Comparison of ENCODE assay signal across 15 cellular contexts in the genomic region with DNA sequence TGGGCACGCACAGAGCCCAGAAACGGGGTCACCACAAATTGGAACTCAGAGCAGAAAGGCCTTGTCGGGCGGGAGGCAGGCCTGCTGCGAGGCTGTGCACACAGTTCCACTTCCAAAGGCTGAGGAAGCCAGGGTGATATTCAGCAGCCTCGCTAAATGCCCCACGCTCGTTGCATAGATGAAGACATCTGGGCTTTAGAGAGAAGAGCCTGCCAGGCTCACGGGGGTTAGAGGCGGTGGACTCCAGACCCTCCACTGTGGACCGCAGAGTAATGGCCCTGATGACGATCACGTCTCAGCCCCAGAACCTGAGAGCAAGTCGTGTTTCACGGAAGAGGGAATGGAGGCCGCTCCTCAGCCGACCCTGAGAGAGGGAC.
DNase-seq lines count a peak whose midpoint lies in the region; ATAC-seq, FAIRE-seq and TF ChIP-seq lines count a peak whose summit lies in the region.
"Had no signal": no experiment of that assay in that cellular context is flagged by ENCODE, and none has a peak within 500 bp of the region (broad histone marks: within the 10 kb centered on the region; RNA-seq: fewer than 3 reads in every experiment).

No MANE protein-coding gene starts in this region.

- no peak for TF ChIP-seq RAD21 in HepG2 (CRISPR knock-in tag; IDR thresholded peaks at IDR 0.05)

- in situ Hi-C loops in HepG2 (cut with HindIII; ENCODE audit: extremely low pct_ligation_motif_present, low pct_unique_long_range_greater_than_20kb): no loop called here

- TF ChIP-seq EP300 in HepG2 (IDR thresholded peaks at IDR 0.05; ENCODE audit: low read depth in 2 of 2, low read length in 2 of 2): no peak
- TF ChIP-seq EP300 in HepG2 (CRISPR knock-in tag; IDR thresholded peaks at IDR 0.05; ENCODE audit: borderline replicate concordance): no peak

- 41% methylated on average over 12 of the region's 17 CpGs for WGBS in HepG2 (ENCODE audit: low lambda C conversion rate)
- 96% methylated on average over 4 of the region's 17 CpGs for WGBS in right lobe of liver (ENCODE audit: insufficient coverage, low coverage, low lambda C conversion rate, missing lambda C conversion rate)

- POLR2A ChIA-PET in HepG2 (lab: Yijun Ruan, JAX): no interaction called here

- no peaks in the 10 kb centered on the region for H3K36me3 Mint-ChIP-seq in activated T-helper 17 cell treated with anti-CD3 and anti-CD28 coated beads, Interleukin-2, amount 50 U/mL, for 72 hours (ENCODE audit: low read depth)
- peaks cover 12% of the 10 kb centered on the region for H3K36me3 Mint-ChIP-seq in glutamatergic neuron (ENCODE audit: unreplicated experiment)

- TF ChIP-seq CTCF in HepG2 (CRISPR knock-in tag; IDR thresholded peaks at IDR 0.05) (no peak), right lobe of liver (IDR thresholded peaks at IDR 0.05) (no peak), osteoblast (IDR thresholded peaks at IDR 0.05; ENCODE audit: extremely low read depth, low read depth, low read length) (no peak), left ventricle myocardium inferior (IDR thresholded peaks at IDR 0.05; ENCODE audit: borderline replicate concordance) (no peak), glutamatergic neuron (IDR thresholded peaks at IDR 0.05; ENCODE audit: partially characterized antibody, unreplicated experiment) (no peak)

- no peak overlapping the region for H3K27ac ChIP-seq in HepG2 (ENCODE audit: extremely low read length, insufficient read depth, low read length)
- no peak overlapping the region for H3K27ac ChIP-seq in right lobe of liver
- H3K27ac ChIP-seq in osteoblast (ENCODE audit: low read depth, low read length): no peak overlapping the region
- H3K27ac ChIP-seq in left ventricle myocardium inferior (replicated peaks): no peak overlapping the region

- H3K27ac Mint-ChIP-seq in activated T-helper 17 cell treated with anti-CD3 and anti-CD28 coated beads, Interleukin-2, amount 50 U/mL, for 72 hours: peak overlapping the region; percentile 58
- no peak overlapping the region for H3K27ac Mint-ChIP-seq in glutamatergic neuron (ENCODE audit: unreplicated experiment)
- H3K27ac Mint-ChIP-seq: B cell, GM23338 had no signal

- H3K9ac ChIP-seq in HepG2 (ENCODE audit: insufficient read depth, low read depth, low read length): no peak overlapping the region

- no peaks in the 10 kb centered on the region for H4K20me1 ChIP-seq in HepG2 (ENCODE audit: insufficient read depth, low read length)
- no peaks in the 10 kb centered on the region for H4K20me1 ChIP-seq in osteoblast (ENCODE audit: insufficient read depth, low read length)

- H3K9me3 Mint-ChIP-seq in activated T-helper 17 cell treated with anti-CD3 and anti-CD28 coated beads, Interleukin-2, amount 50 U/mL, for 72 hours: no peaks in the 10 kb centered on the region
- peaks cover 10% of the 10 kb centered on the region for H3K9me3 Mint-ChIP-seq in glutamatergic neuron (ENCODE audit: unreplicated experiment)

- TF ChIP-seq POLR2A in HepG2 (IDR thresholded peaks at IDR 0.05; ENCODE audit: insufficient read depth in 1 of 2, low read depth in 2 of 2, low read length in 2 of 2): no peak
- no peak for TF ChIP-seq POLR2A in right lobe of liver (IDR thresholded peaks at IDR 0.05)

- H2AFZ ChIP-seq in HepG2 (ENCODE audit: low read length) (no peak overlapping the region), osteoblast (ENCODE audit: low read length) (no peak overlapping the region)
- H2AFZ ChIP-seq: GM23338 had no signal

- FAIRE-seq in HepG2 (lab: Jason Lieb, UNC): no peak
- FAIRE-seq: HTR-8/SVneo, K562 had no signal

- DNase-seq in HepG2 (ENCODE audit: low spot score) (no peak), right lobe of liver (no peak), osteoblast (ENCODE audit: insufficient read length, low spot score, missing footprints) (peak; percentile 79), left ventricle myocardium inferior (no peak), mucosa of gallbladder (ENCODE audit: low spot score) (no peak), glutamatergic neuron (no peak), NCI-H1105 (lab: John Stamatoyannopoulos, UW) (no peak)
- DNase-seq: NCI-H1930, NCI-H2171 treated with DMSO at 0.1 percent for 48 hours, NCI-H774 had no signal

- H3K9me3 ChIP-seq in HepG2 (ENCODE audit: low read length) (no peaks in the 10 kb centered on the region), right lobe of liver (no peaks in the 10 kb centered on the region), osteoblast (ENCODE audit: low read depth, low read length) (no peaks in the 10 kb centered on the region), left ventricle myocardium inferior (replicated peaks) (no peaks in the 10 kb centered on the region)

- CTCF ChIA-PET in HepG2 (lab: Yijun Ruan, JAX; ENCODE audit: low intra/inter-chr PET ratio, low total read pairs): no interaction called here

- H3K27me3 ChIP-seq in HepG2 (ENCODE audit: control insufficient read depth in 1 of 2, insufficient read depth in 2 of 2, low read length in 2 of 2) (peaks cover 2 to 45% of the 10 kb centered on the region in 2 experiments; a peak in 4 of 5 replicates), right lobe of liver (no peaks in the 10 kb centered on the region), osteoblast (ENCODE audit: insufficient read depth, low read length) (no peaks in the 10 kb centered on the region), left ventricle myocardium inferior (ENCODE audit: low read depth) (peaks cover 17% of the 10 kb centered on the region)

- H3K4me1 ChIP-seq in HepG2 (ENCODE audit: insufficient read depth, low read length) (no peaks in the 10 kb centered on the region), right lobe of liver (no peaks in the 10 kb centered on the region), osteoblast (ENCODE audit: insufficient read depth, low read length) (no peaks in the 10 kb centered on the region), left ventricle myocardium inferior (no peaks in the 10 kb centered on the region)

- intact Hi-C loops in HepG2 (cut with micrococcal nuclease; ENCODE audit: unreplicated experiment) (no loop called here), right lobe of liver (cut with DNase I) (no loop called here), left ventricle myocardium inferior (cut with micrococcal nuclease) (no loop called here)

- no TSS peak for BruUV-seq in HepG2 (replicated peaks; lab: Mats Ljungman, UMichigan)

- H3K4me2 ChIP-seq in HepG2 (ENCODE audit: low read depth, low read length): no peak overlapping the region
- no peak overlapping the region for H3K4me2 ChIP-seq in osteoblast (ENCODE audit: insufficient read depth, low read length)
- H3K4me2 ChIP-seq: GM23338 had no signal

- H3K27me3 Mint-ChIP-seq in activated T-helper 17 cell treated with anti-CD3 and anti-CD28 coated beads, Interleukin-2, amount 50 U/mL, for 72 hours: no peaks in the 10 kb centered on the region
- peaks cover 10% of the 10 kb centered on the region for H3K27me3 Mint-ChIP-seq in glutamatergic neuron (ENCODE audit: unreplicated experiment)

- H3K4me1 Mint-ChIP-seq in activated T-helper 17 cell treated with anti-CD3 and anti-CD28 coated beads, Interleukin-2, amount 50 U/mL, for 72 hours: peaks cover 8% of the 10 kb centered on the region
- no peaks in the 10 kb centered on the region for H3K4me1 Mint-ChIP-seq in glutamatergic neuron (ENCODE audit: low read depth, unreplicated experiment)
- H3K4me1 Mint-ChIP-seq: B cell, GM23338 had no signal

- H3K79me2 ChIP-seq in HepG2 (ENCODE audit: insufficient read depth, low read length) (no peaks in the 10 kb centered on the region), osteoblast (ENCODE audit: insufficient read depth, low read length) (no peaks in the 10 kb centered on the region)

- no peak overlapping the region for H3K4me3 ChIP-seq in HepG2 (replicated peaks in 1 of 3; ENCODE audit: insufficient read depth in 1 of 3, low read depth in 2 of 3, low read length in 3 of 3)
- H3K4me3 ChIP-seq in right lobe of liver: no peak overlapping the region
- H3K4me3 ChIP-seq in osteoblast (ENCODE audit: insufficient read depth, low read length): no peak overlapping the region
- H3K4me3 ChIP-seq in left ventricle myocardium inferior: no peak overlapping the region
- H3K4me3 ChIP-seq: GM23338, K562 had no signal

- no peaks in the 10 kb centered on the region for H3K36me3 ChIP-seq in HepG2 (replicated peaks in 1 of 2; ENCODE audit: control insufficient read depth in 1 of 2, insufficient read depth in 2 of 2, low read length in 2 of 2)
- H3K36me3 ChIP-seq in right lobe of liver: no peaks in the 10 kb centered on the region
- no peaks in the 10 kb centered on the region for H3K36me3 ChIP-seq in osteoblast (ENCODE audit: insufficient read depth, low read length)
- H3K36me3 ChIP-seq in left ventricle myocardium inferior: no peaks in the 10 kb centered on the region

- peak overlapping the region; percentile 41 for H3K4me3 Mint-ChIP-seq in activated T-helper 17 cell treated with anti-CD3 and anti-CD28 coated beads, Interleukin-2, amount 50 U/mL, for 72 hours
- no peak overlapping the region for H3K4me3 Mint-ChIP-seq in glutamatergic neuron (ENCODE audit: unreplicated experiment)
- H3K4me3 Mint-ChIP-seq: B cell, GM23338 had no signal

- ATAC-seq in HepG2: peak; percentile 13; the same call in 1 of the 3 replicates
- ATAC-seq in right lobe of liver: no peak
- ATAC-seq in activated T-helper 17 cell treated with anti-CD3 and anti-CD28 coated beads, Interleukin-2, amount 50 U/mL, for 72 hours (replicated peaks): peak; percentile 18
- ATAC-seq: GM23338, K562 had no signal

TF ChIP-seq in HepG2, 621 proteins besides CTCF, POLR2A, EP300 and RAD21 (continues in another document):
- no peak for TF ChIP-seq ZBTB20 (CRISPR knock-in tag; IDR thresholded peaks at IDR 0.05; ENCODE audit: borderline replicate concordance, low read depth)
- TF ChIP-seq, protein P1, sequence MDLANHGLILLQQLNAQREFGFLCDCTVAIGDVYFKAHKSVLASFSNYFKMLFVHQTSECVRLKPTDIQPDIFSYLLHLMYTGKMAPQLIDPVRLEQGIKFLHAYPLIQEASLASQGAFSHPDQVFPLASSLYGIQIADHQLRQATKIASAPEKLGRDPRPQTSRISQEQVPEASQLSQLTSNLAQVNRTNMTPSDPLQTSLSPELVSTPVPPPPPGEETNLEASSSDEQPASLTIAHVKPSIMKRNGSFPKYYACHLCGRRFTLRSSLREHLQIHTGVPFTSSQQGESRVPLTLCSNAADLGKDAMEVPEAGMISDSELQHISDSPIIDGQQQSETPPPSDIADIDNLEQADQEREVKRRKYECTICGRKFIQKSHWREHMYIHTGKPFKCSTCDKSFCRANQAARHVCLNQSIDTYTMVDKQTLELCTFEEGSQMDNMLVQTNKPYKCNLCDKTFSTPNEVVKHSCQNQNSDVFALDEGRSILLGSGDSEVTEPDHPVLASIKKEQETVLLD (CRISPR knock-in tag; IDR thresholded peaks at IDR 0.05; ENCODE audit: low read depth): no peak
- no peak for TF ChIP-seq ZNF282 (IDR thresholded peaks at IDR 0.05; ENCODE audit: partially characterized antibody)
- no peak for TF ChIP-seq ZNF567 (CRISPR knock-in tag; IDR thresholded peaks at IDR 0.05; ENCODE audit: borderline replicate concordance)
- TF ChIP-seq DDIT3 (CRISPR knock-in tag; IDR thresholded peaks at IDR 0.05): no peak

Comparison
In these comparisons a context has a peak if more than half of its experiments do, and no peak if none do; other contexts are left out.
1. ATAC-seq: peak in HepG2 (single experiment) and activated T-helper 17 cell treated with anti-CD3 and anti-CD28 coated beads, Interleukin-2, amount 50 U/mL, for 72 hours (single experiment); none in right lobe of liver (0 of 4).